Comparison of ENCODE assay signal across 12 cellular contexts in the genomic region with DNA sequence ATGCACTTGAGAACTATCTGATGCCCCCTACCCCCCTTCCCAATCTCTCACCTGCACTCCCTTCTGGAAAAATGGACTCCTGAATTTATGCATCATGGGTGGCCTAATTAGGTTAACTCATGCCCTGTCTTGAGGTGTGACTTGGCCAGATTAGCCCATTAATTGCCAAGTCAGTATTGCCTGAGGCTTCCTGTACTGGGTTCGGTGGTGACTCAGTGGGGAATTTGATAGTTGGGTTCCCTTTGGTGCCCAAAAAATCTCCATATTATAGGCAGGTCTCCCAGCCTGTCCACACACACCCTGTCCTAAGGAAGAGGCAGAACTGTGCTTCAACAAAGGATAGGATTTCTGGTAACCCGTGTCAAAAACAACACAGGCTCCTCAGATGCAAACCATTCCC.
DNase-seq lines count a peak whose midpoint lies in the region; ATAC-seq and TF ChIP-seq lines count a peak whose summit lies in the region.
"Had no signal": no experiment of that assay in that cellular context is flagged by ENCODE, and none has a peak within 500 bp of the region (broad histone marks: within the 10 kb centered on the region; RNA-seq: fewer than 3 reads in every experiment).

No MANE protein-coding gene starts in this region.

- POLR2A ChIA-PET in activated CD4-positive, alpha-beta memory T cell treated with anti-CD3 and anti-CD28 coated beads for 36 hours (lab: Charles Lee) = no interaction called here

- ATAC-seq in activated T-cell treated with anti-CD3 and anti-CD28 coated beads, Interleukin-2, amount 50 U/mL, for 4 hours = no peak

- intact Hi-C loops in activated CD4-positive, alpha-beta memory T cell treated with anti-CD3 and anti-CD28 coated beads for 36 hours (cut with micrococcal nuclease) = no loop called here
- intact Hi-C loops in uterus (cut with DNase I; ENCODE audit: low total_unique reads) = no loop called here

- H3K4me3 ChIP-seq in uterus = no peak overlapping the region
- H3K4me3 ChIP-seq: colonic mucosa, HAP-1 had no signal

- no peak for DNase-seq in activated T-cell treated with anti-CD3 and anti-CD28 coated beads, Interleukin-2, amount 50 U/mL, for 24 hours
- no peak for DNase-seq in activated T-cell treated with anti-CD3 and anti-CD28 coated beads, Interleukin-2, amount 50 U/mL, for 4 hours
- DNase-seq in activated CD4-positive, alpha-beta memory T cell treated with anti-CD3 and anti-CD28 coated beads for 36 hours = no peak
- DNase-seq in immature natural killer cell (no peak), uterus (no peak), NCI-H2029 (lab: John Stamatoyannopoulos, UW) (no peak), NCI-H1436 treated with DMSO at 0.1 percent for 48 hours (lab: John Stamatoyannopoulos, UW) (no peak), AG08395 (ENCODE audit: low spot score) (no peak)
- DNase-seq: ACHN; activated T-cell treated with anti-CD3 and anti-CD28 coated beads, Interleukin-2, amount 50 U/mL, for 1 hour; colonic mucosa had no signal

- no peaks in the 10 kb centered on the region for H3K36me3 ChIP-seq in uterus
- H3K36me3 ChIP-seq: colonic mucosa, HAP-1 had no signal

- H3K4me3 Mint-ChIP-seq in activated T-cell treated with anti-CD3 and anti-CD28 coated beads, Interleukin-2, amount 50 U/mL, for 24 hours = no peak overlapping the region
- H3K4me3 Mint-ChIP-seq in activated T-cell treated with anti-CD3 and anti-CD28 coated beads, Interleukin-2, amount 50 U/mL, for 4 hours = no peak overlapping the region
- no peak overlapping the region for H3K4me3 Mint-ChIP-seq in activated CD4-positive, alpha-beta memory T cell treated with anti-CD3 and anti-CD28 coated beads for 36 hours
- no peak overlapping the region for H3K4me3 Mint-ChIP-seq in immature natural killer cell

- no peaks in the 10 kb centered on the region for H3K27me3 Mint-ChIP-seq in activated T-cell treated with anti-CD3 and anti-CD28 coated beads, Interleukin-2, amount 50 U/mL, for 24 hours
- no peaks in the 10 kb centered on the region for H3K27me3 Mint-ChIP-seq in activated T-cell treated with anti-CD3 and anti-CD28 coated beads, Interleukin-2, amount 50 U/mL, for 4 hours (ENCODE audit: low read depth)
- H3K27me3 Mint-ChIP-seq in activated CD4-positive, alpha-beta memory T cell treated with anti-CD3 and anti-CD28 coated beads for 36 hours = no peaks in the 10 kb centered on the region
- H3K27me3 Mint-ChIP-seq in immature natural killer cell (ENCODE audit: low read depth in 3 of 3) = peaks cover 0 to 6% (median 3%) of the 10 kb centered on the region in 3 donors

- TF ChIP-seq CTCF in uterus (IDR thresholded peaks at IDR 0.05) = no peak

- H3K4me1 ChIP-seq in uterus = peaks cover 0 to 7% of the 10 kb centered on the region in 2 donors
- H3K4me1 ChIP-seq: colonic mucosa, HAP-1 had no signal

- CTCF ChIA-PET in activated CD4-positive, alpha-beta memory T cell treated with anti-CD3 and anti-CD28 coated beads for 36 hours (lab: Charles Lee) = interaction anchor here (1.7 to 3.5 kb wide), 2 partner anchors 146 to 221 kb away, joined by 14 to 16 read pairs; a partner anchor contains a TSS

- peak overlapping the region; percentile 69 to 72 for H3K27ac ChIP-seq in uterus

- peaks cover 57% of the 10 kb centered on the region for H3K4me1 Mint-ChIP-seq in activated T-cell treated with anti-CD3 and anti-CD28 coated beads, Interleukin-2, amount 50 U/mL, for 24 hours (ENCODE audit: low read depth)
- H3K4me1 Mint-ChIP-seq in activated T-cell treated with anti-CD3 and anti-CD28 coated beads, Interleukin-2, amount 50 U/mL, for 4 hours (ENCODE audit: low read depth) = peaks cover 72% of the 10 kb centered on the region
- peaks cover 41% of the 10 kb centered on the region for H3K4me1 Mint-ChIP-seq in activated CD4-positive, alpha-beta memory T cell treated with anti-CD3 and anti-CD28 coated beads for 36 hours (ENCODE audit: low read depth)
- H3K4me1 Mint-ChIP-seq in immature natural killer cell = peaks cover 90 to 97% of the 10 kb centered on the region in 2 donors

- peaks cover 32% of the 10 kb centered on the region for H3K36me3 Mint-ChIP-seq in activated T-cell treated with anti-CD3 and anti-CD28 coated beads, Interleukin-2, amount 50 U/mL, for 24 hours (ENCODE audit: low read depth)
- peaks cover 28% of the 10 kb centered on the region for H3K36me3 Mint-ChIP-seq in activated T-cell treated with anti-CD3 and anti-CD28 coated beads, Interleukin-2, amount 50 U/mL, for 4 hours (ENCODE audit: insufficient read depth)
- H3K36me3 Mint-ChIP-seq in activated CD4-positive, alpha-beta memory T cell treated with anti-CD3 and anti-CD28 coated beads for 36 hours = peaks cover 9% of the 10 kb centered on the region
- peaks cover 0 to 4% (median 0%) of the 10 kb centered on the region in 3 donors for H3K36me3 Mint-ChIP-seq in immature natural killer cell

- H3K27me3 ChIP-seq in uterus = no peaks in the 10 kb centered on the region
- H3K27me3 ChIP-seq: colonic mucosa had no signal

- TF ChIP-seq POLR2A in uterus (IDR thresholded peaks at IDR 0.05) = no peak

- peak overlapping the region; percentile 32 for H3K27ac Mint-ChIP-seq in activated T-cell treated with anti-CD3 and anti-CD28 coated beads, Interleukin-2, amount 50 U/mL, for 24 hours
- peak overlapping the region; percentile 92 for H3K27ac Mint-ChIP-seq in activated CD4-positive, alpha-beta memory T cell treated with anti-CD3 and anti-CD28 coated beads for 36 hours
- H3K27ac Mint-ChIP-seq in immature natural killer cell = peak overlapping the region in 5 of 6 donors; percentile 69 to 84 (median 78)

- no peaks in the 10 kb centered on the region for H3K9me3 Mint-ChIP-seq in activated T-cell treated with anti-CD3 and anti-CD28 coated beads, Interleukin-2, amount 50 U/mL, for 24 hours
- no peaks in the 10 kb centered on the region for H3K9me3 Mint-ChIP-seq in activated T-cell treated with anti-CD3 and anti-CD28 coated beads, Interleukin-2, amount 50 U/mL, for 4 hours
- no peaks in the 10 kb centered on the region for H3K9me3 Mint-ChIP-seq in activated CD4-positive, alpha-beta memory T cell treated with anti-CD3 and anti-CD28 coated beads for 36 hours
- no peaks in the 10 kb centered on the region for H3K9me3 Mint-ChIP-seq in immature natural killer cell

- no peaks in the 10 kb centered on the region for H3K9me3 ChIP-seq in uterus
- H3K9me3 ChIP-seq: colonic mucosa, HAP-1 had no signal

Comparison
In these comparisons a context has a peak if more than half of its experiments do, and no peak if none do; other contexts are left out.
1. H3K27ac Mint-ChIP-seq: peak in every context shown above with its lines; median percentile 92 in activated CD4-positive, alpha-beta memory T cell treated with anti-CD3 and anti-CD28 coated beads for 36 hours; 78 in immature natural killer cell; 32 in activated T-cell treated with anti-CD3 and anti-CD28 coated beads, Interleukin-2, amount 50 U/mL, for 24 hours.